ENCODE assay signal across 20 cellular contexts in genomic region chr5:1131191-1131621, GRCh38. TPM values are rescaled to one million over a fixed set of nuclear protein-coding genes. Genes with fewer than 3 reads are reported as not detected.
DNase-seq lines count a peak whose midpoint lies in the region; ATAC-seq and TF ChIP-seq lines count a peak whose summit lies in the region.
"Had no signal": no experiment of that assay in that cellular context is flagged by ENCODE, and none has a peak within 500 bp of the region (broad histone marks: within the 10 kb centered on the region; RNA-seq: fewer than 3 reads in every experiment).

No MANE protein-coding gene starts in this region.

- H3K27ac ChIP-seq in body of pancreas (peak overlapping the region; percentile 75 to 92 (median 89)), aorta (ENCODE audit: low read depth in 1 of 2, low read length in 2 of 2) (no peak overlapping the region)
- H3K27ac ChIP-seq: adrenal gland, sigmoid colon, SJSA1 had no signal

- TF ChIP-seq CTCF in body of pancreas (IDR thresholded peaks at IDR 0.05) (no peak), mucosa of descending colon (IDR thresholded peaks at IDR 0.05) (no peak)

- DNase-seq in NCI-H2196 treated with DMSO at 0.1 percent for 48 hours (lab: John Stamatoyannopoulos, UW; ENCODE audit: unreplicated experiment) (peak; percentile 27), NCI-H2196 (lab: John Stamatoyannopoulos, UW; ENCODE audit: unreplicated experiment) (no peak), body of pancreas (peak in 3 of 4 donors; percentile 29 to 58 (median 47)), mucosa of descending colon (peak in 1 of 3 donors; percentile 67), aorta (no peak), DMS79 treated with DMSO at 0.1 percent for 48 hours (lab: John Stamatoyannopoulos, UW) (no peak), head of caudate nucleus (no peak)
- DNase-seq: activated CD8-positive, alpha-beta memory T cell treated with anti-CD3 and anti-CD28 coated beads, Interleukin-2, amount 10 ng/mL, durations not matched to agents 7 days and 5 days; adrenal gland; effector memory CD4-positive, alpha-beta T cell; islet precursor cell; midbrain; occipital lobe; sigmoid colon; stimulated activated CD4-positive, alpha-beta T cell treated with anti-CD3 and anti-CD28 coated beads, Interleukin-2, amount 100 ng/mL, for 48 hours; T-helper 9 cell had no signal

- TF ChIP-seq POLR2A in body of pancreas (IDR thresholded peaks at IDR 0.05), result no peak

- H3K36me3 ChIP-seq in body of pancreas (replicated peaks in 1 of 2; ENCODE audit: insufficient read depth in 1 of 2, low read depth in 2 of 2) (no peaks in the 10 kb centered on the region), mucosa of descending colon (ENCODE audit: low read depth) (no peaks in the 10 kb centered on the region), aorta (ENCODE audit: control insufficient read depth in 1 of 2, insufficient read depth in 2 of 2, low read length in 1 of 2) (no peaks in the 10 kb centered on the region)
- H3K36me3 ChIP-seq: adrenal gland, sigmoid colon, SJSA1, suprapubic skin had no signal

- H3K4me1 ChIP-seq in body of pancreas, result peaks cover 55% of the 10 kb centered on the region
- peaks cover 31% of the 10 kb centered on the region for H3K4me1 ChIP-seq in mucosa of descending colon (ENCODE audit: low read depth)
- H3K4me1 ChIP-seq in aorta (ENCODE audit: control insufficient read depth in 1 of 2, insufficient read depth in 2 of 2, low read length in 2 of 2), result no peaks in the 10 kb centered on the region
- H3K4me1 ChIP-seq: adrenal gland, SJSA1 had no signal

- ATAC-seq in body of pancreas (no peak), mucosa of descending colon (peak; percentile 1), aorta (ENCODE audit: low FRiP score) (peak; percentile 15), GM21576 (IDR thresholded peaks at IDR 0.05; ENCODE audit: unreplicated experiment) (no peak)
- ATAC-seq: activated CD4-positive, CD25-positive, alpha-beta regulatory T cell treated with anti-CD3 and anti-CD28 coated beads, Interleukin-2, amount 50 U/mL, for 24 hours; activated CD8-positive, alpha-beta memory T cell treated with anti-CD3 and anti-CD28 coated beads, Interleukin-2, amount 10 ng/mL, durations not matched to agents 7 days and 5 days had no signal

- H3K27me3 ChIP-seq in body of pancreas, result no peaks in the 10 kb centered on the region
- H3K27me3 ChIP-seq in aorta (ENCODE audit: control insufficient read depth in 1 of 2, insufficient read depth in 2 of 2, low read length in 1 of 2), result no peaks in the 10 kb centered on the region
- H3K27me3 ChIP-seq: adrenal gland, sigmoid colon, SJSA1 had no signal

- WGBS in body of pancreas, 2 donors, result 27 to 66% methylated on average over 3 to 14 of the region's 14 CpGs
- WGBS in aorta, 2 donors, result 71% methylated on average over 13 to 14 of the region's 14 CpGs

- intact Hi-C loops in body of pancreas (cut with DNase I), result loop anchor here (5.0 kb wide), 1 partner anchor 34 kb away; no protein-coding TSS in a partner anchor
- intact Hi-C loops in mucosa of descending colon (cut with DNase I, micrococcal nuclease), result no loop called here
- intact Hi-C loops in aorta (cut with DNase I), result no loop called here
- intact Hi-C loops in head of caudate nucleus (cut with DNase I), result loop anchor here (10.0 kb wide), 1 partner anchor 136 kb away; no protein-coding TSS in a partner anchor

- H3K9me3 ChIP-seq in body of pancreas, result no peaks in the 10 kb centered on the region
- H3K9me3 ChIP-seq in mucosa of descending colon, result no peaks in the 10 kb centered on the region
- no peaks in the 10 kb centered on the region for H3K9me3 ChIP-seq in aorta (ENCODE audit: control insufficient read depth, low read length)
- H3K9me3 ChIP-seq: adrenal gland, sigmoid colon, SJSA1, suprapubic skin had no signal

- H3K4me3 ChIP-seq in body of pancreas, result no peak overlapping the region
- no peak overlapping the region for H3K4me3 ChIP-seq in mucosa of descending colon
- no peak overlapping the region for H3K4me3 ChIP-seq in aorta (ENCODE audit: low read length in 2 of 2)
- H3K4me3 ChIP-seq: adrenal gland, sigmoid colon, SJSA1, suprapubic skin had no signal

RNA-seq across cellular contexts. Expression of gene SLC12A7, which starts 19.3 kb away (rescaled TPM):
- total RNA-seq in body of pancreas (10 to 100 TPM; 35.5 to 42.8 TPM), mucosa of descending colon (10 to 100 TPM; 80.5 to 97.4 (median 94.1) TPM), aorta (10 to 100 TPM; 26.6 to 54.4 TPM)
- polyA plus RNA-seq in aorta, result 10 to 100 TPM in 1 of 2 donors, 1 to 10 TPM in 1; 4.5 to 12.1 TPM

Comparison
In these comparisons a context has a peak if more than half of its experiments do, and no peak if none do; other contexts are left out.
1. DNase-seq: peak in NCI-H2196 treated with DMSO at 0.1 percent for 48 hours (single experiment) and body of pancreas (3 of 4); none in NCI-H2196 (single experiment), aorta (0 of 2), DMS79 treated with DMSO at 0.1 percent for 48 hours (single experiment) and head of caudate nucleus (0 of 42).
2. ATAC-seq: peak in mucosa of descending colon (single experiment) and aorta (single experiment); none in body of pancreas (single experiment) and GM21576 (single experiment).
3. H3K27ac ChIP-seq: peak in body of pancreas (4 of 4); none in aorta (0 of 2).
4. intact Hi-C loops: an anchor here in body of pancreas (5.0 kb wide) and head of caudate nucleus (10.0 kb wide); none called in mucosa of descending colon and aorta.